ENCODE assay signal across 22 cellular contexts in the genomic region with DNA sequence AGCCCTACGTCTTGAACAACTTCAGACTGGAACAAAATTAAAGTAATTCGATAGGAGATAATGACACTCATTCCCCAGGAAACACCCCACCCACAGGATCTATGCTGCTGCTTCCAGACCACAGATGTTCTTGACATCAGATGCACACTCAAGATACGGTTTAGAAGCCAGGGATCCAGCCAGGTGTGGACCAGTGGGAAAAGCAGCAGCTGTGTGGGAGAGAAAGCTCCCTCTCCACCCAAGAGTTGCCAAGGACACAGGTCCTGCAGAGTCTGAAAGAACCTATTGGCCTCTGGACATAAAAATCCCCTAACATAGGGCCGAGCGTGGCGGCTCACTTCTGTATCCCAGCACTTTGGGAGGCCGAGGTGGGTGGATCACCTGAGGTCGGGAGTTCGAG.
DNase-seq lines count a peak whose midpoint lies in the region; ATAC-seq, FAIRE-seq and TF ChIP-seq lines count a peak whose summit lies in the region.
"Had no signal": no experiment of that assay in that cellular context is flagged by ENCODE, and none has a peak within 500 bp of the region (broad histone marks: within the 10 kb centered on the region; RNA-seq: fewer than 3 reads in every experiment).

No MANE protein-coding gene starts in this region.

- H3K4me2 ChIP-seq in HCT116 (ENCODE audit: low read length) (peak overlapping the region; percentile 58), K562 (ENCODE audit: insufficient read depth, low read length) (no peak overlapping the region)
- H3K4me2 ChIP-seq: GM23338 had no signal

- no peaks in the 10 kb centered on the region for H4K20me1 ChIP-seq in HCT116 (ENCODE audit: insufficient read depth)
- no peaks in the 10 kb centered on the region; the same call in 1 of the 2 replicates for H4K20me1 ChIP-seq in K562 (replicated peaks; ENCODE audit: control insufficient read depth, insufficient read depth, low read length)

- intact Hi-C loops in HCT116 (cut with micrococcal nuclease): no loop called here
- intact Hi-C loops in K562 (cut with micrococcal nuclease): no loop called here

- H3K4me3 ChIP-seq in HCT116 (replicated peaks in 1 of 2; ENCODE audit: low read depth in 1 of 2, low read length in 2 of 2) (no peak overlapping the region), K562 (no peak overlapping the region), thoracic aorta (no peak overlapping the region), H7 (ENCODE audit: insufficient read depth, low read depth, low read length) (no peak overlapping the region)
- H3K4me3 ChIP-seq: GM23338, MG63 had no signal

- H3K4me1 ChIP-seq in HCT116 (ENCODE audit: control insufficient read depth in 1 of 2, insufficient read depth in 2 of 2, low read length in 2 of 2) (peaks cover 58 to 89% of the 10 kb centered on the region in 2 experiments), K562 (replicated peaks in 1 of 2; ENCODE audit: control insufficient read depth in 2 of 2, insufficient read depth in 2 of 2, low read length in 2 of 2) (peaks cover 0 to 21% of the 10 kb centered on the region in 2 experiments; a peak in 4 of 5 replicates), thoracic aorta (ENCODE audit: control insufficient read depth in 1 of 2, low read depth in 2 of 2) (peaks cover 18 to 36% of the 10 kb centered on the region in 2 donors)

- no peak for FAIRE-seq in K562 (lab: Jason Lieb, UNC)
- FAIRE-seq: G401.6, GM12892 had no signal

- no peak for TF ChIP-seq RAD21 in HCT116 (IDR thresholded peaks at IDR 0.05; ENCODE audit: low read depth)
- TF ChIP-seq RAD21 in K562 (CRISPR knock-in tag; conservative IDR thresholded peaks at IDR 0.05 in 1 of 2, IDR thresholded peaks at IDR 0.05 in 1 of 2): no peak

- H2AFZ ChIP-seq in HCT116 (ENCODE audit: low read depth, low read length, poor library complexity, severe bottlenecking) (no peak overlapping the region), K562 (ENCODE audit: low read depth, low read length) (no peak overlapping the region)
- H2AFZ ChIP-seq: GM23338 had no signal

- no peak for TF ChIP-seq CTCF in HCT116 (IDR thresholded peaks at IDR 0.05 in 2 of 3, conservative IDR thresholded peaks at IDR 0.05 in 1 of 3; ENCODE audit: borderline replicate concordance in 1 of 3, insufficient read depth in 1 of 3, low read depth in 2 of 3, low read length in 2 of 3)
- no peak for TF ChIP-seq CTCF in K562 (IDR thresholded peaks at IDR 0.05 in 2 of 3, conservative IDR thresholded peaks at IDR 0.05 in 1 of 3; ENCODE audit: insufficient read depth in 2 of 3, low read depth in 1 of 3, low read length in 3 of 3)
- TF ChIP-seq CTCF in thoracic aorta (IDR thresholded peaks at IDR 0.05): no peak
- no peak for TF ChIP-seq CTCF in HFFc6 (IDR thresholded peaks at IDR 0.05)

- no peak for ATAC-seq in HCT116
- ATAC-seq in K562: no peak
- no peak for ATAC-seq in thoracic aorta (ENCODE audit: insufficient number of reproducible peaks, low FRiP score, low read depth)
- no peak for ATAC-seq in GM18519 (IDR thresholded peaks at IDR 0.05; ENCODE audit: low FRiP score, unreplicated experiment)
- ATAC-seq: GM23338, Panc1 had no signal

- H3K27ac ChIP-seq in HCT116 (ENCODE audit: low read depth, low read length) (no peak overlapping the region), K562 (ENCODE audit: extremely low read depth, low read depth, low read length) (no peak overlapping the region), thoracic aorta (peak overlapping the region; percentile 11 to 19)

- H3K27me3 ChIP-seq in HCT116 (ENCODE audit: insufficient read depth, low read length): no peaks in the 10 kb centered on the region
- peaks cover 7 to 31% of the 10 kb centered on the region in 2 experiments; a peak in 4 of 5 replicates for H3K27me3 ChIP-seq in K562 (ENCODE audit: control insufficient read depth in 2 of 2, insufficient read depth in 2 of 2, low read length in 2 of 2)
- H3K27me3 ChIP-seq in thoracic aorta (replicated peaks; ENCODE audit: insufficient read depth): no peaks in the 10 kb centered on the region
- no peaks in the 10 kb centered on the region for H3K27me3 ChIP-seq in H7 (ENCODE audit: control insufficient read depth, insufficient read depth, low read length)
- H3K27me3 ChIP-seq: MG63 had no signal

- peaks cover 32% of the 10 kb centered on the region for H3K27me3 Mint-ChIP-seq in activated T-cell treated with anti-CD3 and anti-CD28 coated beads, Interleukin-2, amount 50 U/mL, for 24 hours
- H3K27me3 Mint-ChIP-seq in HFFc6 (ENCODE audit: insufficient read depth): peaks cover 1% of the 10 kb centered on the region; the same call in 1 of the 2 replicates

- H3K9me2 ChIP-seq in HCT116 (ENCODE audit: insufficient read depth): no peaks in the 10 kb centered on the region

- no peak for DNase-seq in activated T-cell treated with anti-CD3 and anti-CD28 coated beads, Interleukin-2, amount 50 U/mL, for 24 hours
- no peak for DNase-seq in activated T-cell treated with anti-CD3 and anti-CD28 coated beads, Interleukin-2, amount 50 U/mL, for 1 hour
- DNase-seq in HCT116 (ENCODE audit: low read depth, low spot score): no peak
- peak in 2 of 4 experiments; percentile 28 to 29 for DNase-seq in K562 (ENCODE audit: extremely low read depth in 1 of 4, low spot score in 3 of 4)
- no peak for DNase-seq in thoracic aorta (ENCODE audit: low spot score)
- no peak for DNase-seq in H7
- DNase-seq in HFFc6: no peak
- DNase-seq: 8988T; AML-193; HCEC 1CT; MG63; NCI-H1417; NCI-H1694 treated with DMSO at 0.1 percent for 48 hours; NCI-H2227 treated with DMSO at 0.1 percent for 48 hours; NCI-H510A; NCI-H748 treated with DMSO at 0.1 percent for 48 hours; NK-92 treated with Interleukin-12 subunit alpha and Interleukin-12 subunit beta, amount 100 ng/mL, for 24 hours had no signal

- no peaks in the 10 kb centered on the region for H3K79me2 ChIP-seq in HCT116 (ENCODE audit: insufficient read depth, low read length)
- H3K79me2 ChIP-seq in K562 (ENCODE audit: control insufficient read depth, insufficient read depth, low read length): no peaks in the 10 kb centered on the region

- H3K9me3 Mint-ChIP-seq in activated T-cell treated with anti-CD3 and anti-CD28 coated beads, Interleukin-2, amount 50 U/mL, for 24 hours: no peaks in the 10 kb centered on the region
- no peaks in the 10 kb centered on the region for H3K9me3 Mint-ChIP-seq in HFFc6
- H3K9me3 Mint-ChIP-seq: GM23338 had no signal

- H3K9ac ChIP-seq in HCT116 (ENCODE audit: low read length) (peak overlapping the region; percentile 12; the same call in 1 of the 2 replicates), K562 (ENCODE audit: insufficient read depth in 1 of 2, low read depth in 2 of 2, low read length in 2 of 2) (no peak overlapping the region)

- BruUV-seq in HCT116 (replicated peaks; lab: Mats Ljungman, UMichigan): no TSS peak
- BruUV-seq in K562 (replicated peaks; lab: Mats Ljungman, UMichigan): no TSS peak

- TF ChIP-seq EP300 in K562 (IDR thresholded peaks at IDR 0.05; ENCODE audit: low read length): no peak

- CTCF ChIA-PET in HCT116 (lab: Charles Lee): no interaction called here
- CTCF ChIA-PET in K562 (lab: Yijun Ruan, JAX; ENCODE audit: low intra/inter-chr PET ratio): no interaction called here

- no peaks in the 10 kb centered on the region for H3K36me3 ChIP-seq in HCT116 (ENCODE audit: control insufficient read depth in 1 of 2, insufficient read depth in 2 of 2, low read length in 2 of 2)
- no peaks in the 10 kb centered on the region for H3K36me3 ChIP-seq in K562 (ENCODE audit: control insufficient read depth, insufficient read depth, low read length)
- no peaks in the 10 kb centered on the region for H3K36me3 ChIP-seq in thoracic aorta
- H3K36me3 ChIP-seq in H7 (replicated peaks; ENCODE audit: control insufficient read depth, insufficient read depth, low read length): no peaks in the 10 kb centered on the region

- no peak overlapping the region for H3K4me3 Mint-ChIP-seq in activated T-cell treated with anti-CD3 and anti-CD28 coated beads, Interleukin-2, amount 50 U/mL, for 24 hours
- H3K4me3 Mint-ChIP-seq in HFFc6: no peak overlapping the region
- H3K4me3 Mint-ChIP-seq: GM23338 had no signal

- in situ Hi-C loops in K562 (cut with MboI): no loop called here

- no peaks in the 10 kb centered on the region for H3K9me3 ChIP-seq in HCT116 (ENCODE audit: control insufficient read depth in 1 of 2, insufficient read depth in 1 of 2, low read depth in 1 of 2, low read length in 2 of 2)
- no peaks in the 10 kb centered on the region for H3K9me3 ChIP-seq in K562 (replicated peaks; ENCODE audit: control insufficient read depth, insufficient read depth, low read depth, low read length)
- no peaks in the 10 kb centered on the region for H3K9me3 ChIP-seq in thoracic aorta
- H3K9me3 ChIP-seq: MG63 had no signal

- WGBS in K562 (ENCODE audit: insufficient coverage, low coverage, missing lambda C conversion rate): 5% methylated on average over 9 of the region's 9 CpGs

- RAD21 ChIA-PET in HCT116 (lab: Charles Lee; ENCODE audit: low non-redundant PET in 1 of 2, low total read pairs in 2 of 2, uncharacterized antibody in 2 of 2, unreplicated experiment in 2 of 2): no interaction called here

- POLR2A ChIA-PET in HCT116 (lab: Charles Lee): no interaction called here
- POLR2A ChIA-PET in K562 (lab: Yijun Ruan, JAX): interaction anchor here (1.3 kb wide), 1 partner anchor 19 kb away, joined by 3 read pairs; no protein-coding TSS in a partner anchor

- H3K4me1 Mint-ChIP-seq in activated T-cell treated with anti-CD3 and anti-CD28 coated beads, Interleukin-2, amount 50 U/mL, for 24 hours (ENCODE audit: low read depth): peaks cover 53% of the 10 kb centered on the region
- peaks cover 45% of the 10 kb centered on the region for H3K4me1 Mint-ChIP-seq in HFFc6 (ENCODE audit: low read depth)
- H3K4me1 Mint-ChIP-seq: GM23338 had no signal

- TF ChIP-seq POLR2A in HCT116 (IDR thresholded peaks at IDR 0.05; ENCODE audit: borderline replicate concordance, extremely low read depth, insufficient read depth, insufficient read length) (no peak), K562 (conservative IDR thresholded peaks at IDR 0.05) (no peak)

- H3K36me3 Mint-ChIP-seq in activated T-cell treated with anti-CD3 and anti-CD28 coated beads, Interleukin-2, amount 50 U/mL, for 24 hours (ENCODE audit: low read depth): no peaks in the 10 kb centered on the region
- no peaks in the 10 kb centered on the region; the same call in 1 of the 2 replicates for H3K36me3 Mint-ChIP-seq in HFFc6 (ENCODE audit: low read depth)

- H3K27ac Mint-ChIP-seq in activated T-cell treated with anti-CD3 and anti-CD28 coated beads, Interleukin-2, amount 50 U/mL, for 24 hours: peak overlapping the region; percentile 9
- no peak overlapping the region for H3K27ac Mint-ChIP-seq in HFFc6
- H3K27ac Mint-ChIP-seq: GM23338 had no signal

- no peaks in the 10 kb centered on the region for H3K9me1 ChIP-seq in K562 (ENCODE audit: control insufficient read depth, insufficient read depth, low read length)

TF ChIP-seq in HCT116, 20 proteins besides CTCF, POLR2A, EP300 and RAD21 (continues in another document):
- TF ChIP-seq FOSL1 (IDR thresholded peaks at IDR 0.05; ENCODE audit: low read depth): no peak
- no peak for TF ChIP-seq EGR1 (IDR thresholded peaks at IDR 0.05; ENCODE audit: low read depth)

Comparison
In these comparisons a context has a peak if more than half of its experiments do, and no peak if none do; other contexts are left out.
1. H3K27ac ChIP-seq: peak in thoracic aorta (2 of 2); none in HCT116 (single experiment) and K562 (single experiment).